In genomic region chr11:69309800-69310280, GRCh38 we compare ENCODE assay signal across 26 cellular contexts. TPM values are rescaled to one million over a fixed set of nuclear protein-coding genes. Genes with fewer than 3 reads are reported as not detected.
DNase-seq lines count a peak whose midpoint lies in the region; ATAC-seq, FAIRE-seq and TF ChIP-seq lines count a peak whose summit lies in the region.
"Had no signal": no experiment of that assay in that cellular context is flagged by ENCODE, and none has a peak within 500 bp of the region (broad histone marks: within the 10 kb centered on the region; RNA-seq: fewer than 3 reads in every experiment).

No MANE protein-coding gene starts in this region.

- no peaks in the 10 kb centered on the region for H3F3A ChIP-seq in neural progenitor cell (ENCODE audit: low read depth)

- no peak overlapping the region for H3K56ac ChIP-seq in H1 (replicated peaks; ENCODE audit: insufficient read length, low read depth, low read length)

- CTCF ChIA-PET in H1 (lab: Charles Lee; ENCODE audit: partially characterized antibody), result interaction anchor here (1.7 to 3.0 kb wide), 3 partner anchors 15 to 36 kb away, joined by 5 to 13 read pairs (median 8); partner anchors contain the start of gene MYEOV

- no peak overlapping the region for H2BK15ac ChIP-seq in H1 (ENCODE audit: low read length)

- no peaks in the 10 kb centered on the region for H3K27me3 Mint-ChIP-seq in activated CD4-positive, alpha-beta T cell treated with anti-CD3 and anti-CD28 coated beads, Interleukin-2, amount 10 ng/mL, durations not matched to agents 24 days and 14 days
- no peaks in the 10 kb centered on the region; the same call in 1 of the 2 replicates for H3K27me3 Mint-ChIP-seq in HFFc6 (ENCODE audit: insufficient read depth)
- H3K27me3 Mint-ChIP-seq in neural progenitor cell (ENCODE audit: insufficient read depth, low read depth), result peaks cover 14% of the 10 kb centered on the region
- no peaks in the 10 kb centered on the region for H3K27me3 Mint-ChIP-seq in activated T-helper 1 cell treated with anti-CD3 and anti-CD28 coated beads, Interleukin-12 subunit alpha, Interleukin-12 subunit beta, Interleukin-2, Interleukin-4 antibody, amounts not matched to agents 30 ng/mL and 10 ng/mL and 1 ng/mL, durations not matched to agents 14 hours and 24 hours and 36 hours (ENCODE audit: insufficient read depth)
- H3K27me3 Mint-ChIP-seq: activated CD8-positive, alpha-beta memory T cell treated with anti-CD3 and anti-CD28 coated beads, Interleukin-2, amount 10 ng/mL, durations not matched to agents 7 days and 5 days; CD4-positive, alpha-beta memory T cell had no signal

- H3K4me2 ChIP-seq in H1 (ENCODE audit: insufficient read depth in 1 of 2, low read depth in 2 of 2, low read length in 2 of 2) (no peak overlapping the region), neural progenitor cell (no peak overlapping the region)

- H3K36me3 Mint-ChIP-seq in activated CD4-positive, alpha-beta T cell treated with anti-CD3 and anti-CD28 coated beads, Interleukin-2, amount 10 ng/mL, durations not matched to agents 24 days and 14 days (ENCODE audit: low read depth), result no peaks in the 10 kb centered on the region
- H3K36me3 Mint-ChIP-seq in HFFc6 (ENCODE audit: low read depth), result peaks cover 27% of the 10 kb centered on the region
- no peaks in the 10 kb centered on the region for H3K36me3 Mint-ChIP-seq in neural progenitor cell
- no peaks in the 10 kb centered on the region for H3K36me3 Mint-ChIP-seq in activated T-helper 1 cell treated with anti-CD3 and anti-CD28 coated beads, Interleukin-12 subunit alpha, Interleukin-12 subunit beta, Interleukin-2, Interleukin-4 antibody, amounts not matched to agents 30 ng/mL and 10 ng/mL and 1 ng/mL, durations not matched to agents 14 hours and 24 hours and 36 hours (ENCODE audit: low read depth)
- H3K36me3 Mint-ChIP-seq: activated CD8-positive, alpha-beta memory T cell treated with anti-CD3 and anti-CD28 coated beads, Interleukin-2, amount 10 ng/mL, durations not matched to agents 7 days and 5 days; CD4-positive, alpha-beta memory T cell; stimulated activated effector memory CD8-positive, alpha-beta T cell treated with anti-CD3 and anti-CD28 coated beads, Interleukin-12 subunit alpha, Interleukin-12 subunit beta, amount 100 ng/mL, for 72 hours; WTC11 had no signal

- H3K27ac ChIP-seq in H1 (ENCODE audit: low read depth, low read length) (no peak overlapping the region), neural progenitor cell (no peak overlapping the region)
- H3K27ac ChIP-seq: pancreas, right lobe of liver, SK-N-MC, thoracic aorta had no signal

- H4K8ac ChIP-seq in H1 (ENCODE audit: extremely low read depth, insufficient read depth, low read length), result no peak overlapping the region

- H3K4ac ChIP-seq in H1 (replicated peaks; ENCODE audit: insufficient read length, low read depth, low read length), result no peak overlapping the region

- H2AK5ac ChIP-seq in H1 (ENCODE audit: low read depth, low read length), result no peak overlapping the region

- no peaks in the 10 kb centered on the region for H3K79me1 ChIP-seq in H1 (ENCODE audit: low read depth, low read length)

- no peak overlapping the region for H2BK120ac ChIP-seq in H1 (replicated peaks; ENCODE audit: low read depth, low read length)

- 75% methylated on average over 4 of the region's 4 CpGs; no CpG with 5 or more reads in 1 of the 2 experiments for WGBS in H1 (ENCODE audit: extremely low coverage in 1 of 2, insufficient coverage in 1 of 2, insufficient read length in 1 of 2, insufficient replicate concordance in 2 of 2, low coverage in 1 of 2, low lambda C conversion rate in 2 of 2, missing lambda C conversion rate in 1 of 2), 2 experiments

- H3K9me3 ChIP-seq in H1 (ENCODE audit: insufficient read depth in 2 of 2, low read depth in 1 of 2, low read length in 1 of 2), result no peaks in the 10 kb centered on the region
- H3K9me3 ChIP-seq in neural progenitor cell (ENCODE audit: low read depth), result no peaks in the 10 kb centered on the region
- H3K9me3 ChIP-seq: pancreas, right lobe of liver, thoracic aorta had no signal

- H2BK20ac ChIP-seq in H1 (ENCODE audit: low read length), result 0 out of 2 replicates have a peak overlapping the region, but pooled peaks have one; percentile 15

- H2AFZ ChIP-seq in H1 (ENCODE audit: low read length), result no peak overlapping the region
- H2AFZ ChIP-seq in neural progenitor cell (replicated peaks), result peak overlapping the region; percentile 36

- H3K4me3 ChIP-seq in H1 (ENCODE audit: extremely low read depth in 1 of 4, insufficient read depth in 2 of 4, low read depth in 3 of 4, low read length in 4 of 4), result no peak overlapping the region
- H3K4me3 ChIP-seq in neural progenitor cell, result no peak overlapping the region
- H3K4me3 ChIP-seq: pancreas, right lobe of liver, SK-N-MC, thoracic aorta had no signal

- no peak for DNase-seq in activated CD4-positive, alpha-beta T cell treated with anti-CD3 and anti-CD28 coated beads, Interleukin-2, amount 10 ng/mL, durations not matched to agents 24 days and 14 days
- DNase-seq in activated CD4-positive, alpha-beta T cell treated with anti-CD3 and anti-CD28 coated beads for 1 hour, result no peak
- DNase-seq in HFFc6 (peak; percentile 41), H1 (ENCODE audit: low read depth in 1 of 2, low spot score in 2 of 2) (no peak), neural progenitor cell (ENCODE audit: low spot score) (no peak)
- DNase-seq in activated T-helper 1 cell treated with anti-CD3 and anti-CD28 coated beads, Interleukin-12 subunit alpha, Interleukin-12 subunit beta, Interleukin-2, Interleukin-4 antibody, amounts not matched to agents 30 ng/mL and 10 ng/mL and 1 ng/mL, durations not matched to agents 14 hours and 24 hours and 36 hours (ENCODE audit: low spot score), result no peak
- DNase-seq: activated CD8-positive, alpha-beta memory T cell treated with anti-CD3 and anti-CD28 coated beads, Interleukin-2, amount 10 ng/mL, durations not matched to agents 7 days and 5 days; CD4-positive, alpha-beta memory T cell; DMS153; GF-D8; GOT3; MV-4-11; NCI-H2029; pancreas; PC-3 had no signal

- intact Hi-C loops in activated CD4-positive, alpha-beta T cell treated with anti-CD3 and anti-CD28 coated beads, Interleukin-2, amount 10 ng/mL, durations not matched to agents 24 days and 14 days (cut with micrococcal nuclease), result loop anchor here (2.0 kb wide), 1 partner anchor 27 kb away; no protein-coding TSS in a partner anchor
- intact Hi-C loops in activated T-helper 1 cell treated with anti-CD3 and anti-CD28 coated beads, Interleukin-12 subunit alpha, Interleukin-12 subunit beta, Interleukin-2, Interleukin-4 antibody, amounts not matched to agents 30 ng/mL and 10 ng/mL and 1 ng/mL, durations not matched to agents 14 hours and 24 hours and 36 hours (cut with micrococcal nuclease), result no loop called here

- H3K27ac Mint-ChIP-seq in activated CD4-positive, alpha-beta T cell treated with anti-CD3 and anti-CD28 coated beads, Interleukin-2, amount 10 ng/mL, durations not matched to agents 24 days and 14 days, result peak overlapping the region; percentile 83
- peak overlapping the region; percentile 85 for H3K27ac Mint-ChIP-seq in HFFc6
- no peak overlapping the region for H3K27ac Mint-ChIP-seq in neural progenitor cell
- no peak overlapping the region for H3K27ac Mint-ChIP-seq in activated T-helper 1 cell treated with anti-CD3 and anti-CD28 coated beads, Interleukin-12 subunit alpha, Interleukin-12 subunit beta, Interleukin-2, Interleukin-4 antibody, amounts not matched to agents 30 ng/mL and 10 ng/mL and 1 ng/mL, durations not matched to agents 14 hours and 24 hours and 36 hours
- H3K27ac Mint-ChIP-seq: activated T-helper 2 cell treated with anti-CD3 and anti-CD28 coated beads, Interferon-gamma antibody, Interleukin-2, Interleukin-4, amounts not matched to agents 10 μg/mL and 5 μg/mL and 100 μg/mL, durations not matched to agents 14 hours and 24 hours and 36 hours; dendritic cell treated with granulocyte-macrophage colony-stimulating factor and Interleukin-4, amounts not matched to agents 40 ng/mL and 50 ng/mL, for 4 days; stimulated activated effector memory CD8-positive, alpha-beta T cell treated with anti-CD3 and anti-CD28 coated beads, Interleukin-12 subunit alpha, Interleukin-12 subunit beta, amount 100 ng/mL, for 72 hours; WTC11 had no signal

- no peak overlapping the region for H2BK12ac ChIP-seq in H1 (ENCODE audit: low read depth, low read length)

- H3K14ac ChIP-seq in H1 (ENCODE audit: insufficient read length), result no peak overlapping the region

- TF ChIP-seq RAD21 in H1 (IDR thresholded peaks at IDR 0.05 in 1 of 2, conservative IDR thresholded peaks at IDR 0.05 in 1 of 2; ENCODE audit: low read depth in 2 of 2, low read length in 2 of 2), result no peak

- H3K18ac ChIP-seq in H1 (ENCODE audit: extremely low read depth, low read length), result no peak overlapping the region

- POLR2A ChIA-PET in H1 (lab: Charles Lee; ENCODE audit: partially characterized antibody), result no interaction called here

- no peak overlapping the region for H3K4me3 Mint-ChIP-seq in activated CD4-positive, alpha-beta T cell treated with anti-CD3 and anti-CD28 coated beads, Interleukin-2, amount 10 ng/mL, durations not matched to agents 24 days and 14 days
- H3K4me3 Mint-ChIP-seq in HFFc6 (no peak overlapping the region), neural progenitor cell (no peak overlapping the region)
- H3K4me3 Mint-ChIP-seq in activated T-helper 1 cell treated with anti-CD3 and anti-CD28 coated beads, Interleukin-12 subunit alpha, Interleukin-12 subunit beta, Interleukin-2, Interleukin-4 antibody, amounts not matched to agents 30 ng/mL and 10 ng/mL and 1 ng/mL, durations not matched to agents 14 hours and 24 hours and 36 hours, result no peak overlapping the region
- H3K4me3 Mint-ChIP-seq: activated CD8-positive, alpha-beta memory T cell treated with anti-CD3 and anti-CD28 coated beads, Interleukin-2, amount 10 ng/mL, durations not matched to agents 7 days and 5 days; dendritic cell treated with granulocyte-macrophage colony-stimulating factor and Interleukin-4, amounts not matched to agents 40 ng/mL and 50 ng/mL, for 4 days; stimulated activated effector memory CD8-positive, alpha-beta T cell treated with anti-CD3 and anti-CD28 coated beads, Interleukin-12 subunit alpha, Interleukin-12 subunit beta, amount 100 ng/mL, for 72 hours; WTC11 had no signal

- H3K4me1 Mint-ChIP-seq in activated CD4-positive, alpha-beta T cell treated with anti-CD3 and anti-CD28 coated beads, Interleukin-2, amount 10 ng/mL, durations not matched to agents 24 days and 14 days, result peaks cover 34% of the 10 kb centered on the region
- H3K4me1 Mint-ChIP-seq in HFFc6 (ENCODE audit: low read depth) (peaks cover 56% of the 10 kb centered on the region), neural progenitor cell (peaks cover 6% of the 10 kb centered on the region)
- peaks cover 40% of the 10 kb centered on the region for H3K4me1 Mint-ChIP-seq in activated T-helper 1 cell treated with anti-CD3 and anti-CD28 coated beads, Interleukin-12 subunit alpha, Interleukin-12 subunit beta, Interleukin-2, Interleukin-4 antibody, amounts not matched to agents 30 ng/mL and 10 ng/mL and 1 ng/mL, durations not matched to agents 14 hours and 24 hours and 36 hours (ENCODE audit: low read depth)
- H3K4me1 Mint-ChIP-seq: WTC11 had no signal

- no peak overlapping the region for H4K91ac ChIP-seq in H1 (replicated peaks; ENCODE audit: insufficient read length, low read length)

- FAIRE-seq in H1 (lab: Jason Lieb, UNC), result no peak
- FAIRE-seq: bronchial epithelial cell, pancreas had no signal

- TF ChIP-seq CTCF in HFFc6 (IDR thresholded peaks at IDR 0.05) (no peak), H1 (IDR thresholded peaks at IDR 0.05; ENCODE audit: control extremely low read depth in 1 of 3, insufficient read depth in 1 of 3, low read depth in 1 of 3, low read length in 3 of 3) (no peak), neural progenitor cell (IDR thresholded peaks at IDR 0.05) (no peak)

- H4K20me1 ChIP-seq in H1 (replicated peaks in 1 of 2; ENCODE audit: control insufficient read depth in 1 of 2, insufficient read depth in 2 of 2, low read length in 2 of 2), result no peaks in the 10 kb centered on the region
- H4K20me1 ChIP-seq in neural progenitor cell (ENCODE audit: low read depth), result no peaks in the 10 kb centered on the region

- H3K27me3 ChIP-seq in H1 (replicated peaks in 1 of 4; ENCODE audit: control insufficient read depth in 3 of 4, extremely low read depth in 1 of 4, insufficient read depth in 3 of 4, low read length in 3 of 4) (no peaks in the 10 kb centered on the region), neural progenitor cell (no peaks in the 10 kb centered on the region)
- H3K27me3 ChIP-seq: pancreas, right lobe of liver had no signal

- H3K36me3 ChIP-seq in H1 (ENCODE audit: control insufficient read depth in 2 of 4, insufficient read depth in 4 of 4, low read length in 3 of 4) (no peaks in the 10 kb centered on the region), neural progenitor cell (no peaks in the 10 kb centered on the region)
- H3K36me3 ChIP-seq: pancreas, right lobe of liver, thoracic aorta had no signal

- TF ChIP-seq EP300 in H1 (IDR thresholded peaks at IDR 0.05; ENCODE audit: borderline replicate concordance in 1 of 2, low read depth in 2 of 2, low read length in 2 of 2), result no peak

- H3K4me1 ChIP-seq in H1 (replicated peaks in 1 of 4; ENCODE audit: control insufficient read depth in 3 of 4, insufficient read depth in 4 of 4, low read length in 3 of 4), result peaks cover 0 to 3% (median 1%) of the 10 kb centered on the region in 4 experiments; a peak in 1 of 7 replicates
- peaks cover 3% of the 10 kb centered on the region for H3K4me1 ChIP-seq in neural progenitor cell
- H3K4me1 ChIP-seq: pancreas had no signal

- H3K9ac ChIP-seq in H1 (replicated peaks in 1 of 4; ENCODE audit: extremely low read depth in 1 of 4, low read depth in 3 of 4, low read length in 3 of 4) (no peak overlapping the region), neural progenitor cell (no peak overlapping the region)

- H3K9me3 Mint-ChIP-seq in activated CD4-positive, alpha-beta T cell treated with anti-CD3 and anti-CD28 coated beads, Interleukin-2, amount 10 ng/mL, durations not matched to agents 24 days and 14 days, result no peaks in the 10 kb centered on the region
- H3K9me3 Mint-ChIP-seq in HFFc6 (no peaks in the 10 kb centered on the region), neural progenitor cell (no peaks in the 10 kb centered on the region)
- no peaks in the 10 kb centered on the region for H3K9me3 Mint-ChIP-seq in activated T-helper 1 cell treated with anti-CD3 and anti-CD28 coated beads, Interleukin-12 subunit alpha, Interleukin-12 subunit beta, Interleukin-2, Interleukin-4 antibody, amounts not matched to agents 30 ng/mL and 10 ng/mL and 1 ng/mL, durations not matched to agents 14 hours and 24 hours and 36 hours
- H3K9me3 Mint-ChIP-seq: activated T-helper 2 cell treated with anti-CD3 and anti-CD28 coated beads, Interferon-gamma antibody, Interleukin-2, Interleukin-4, amounts not matched to agents 10 μg/mL and 5 μg/mL and 100 μg/mL, durations not matched to agents 14 hours and 24 hours and 36 hours; dendritic cell treated with granulocyte-macrophage colony-stimulating factor and Interleukin-4, amounts not matched to agents 40 ng/mL and 50 ng/mL, for 4 days; stimulated activated effector memory CD8-positive, alpha-beta T cell treated with anti-CD3 and anti-CD28 coated beads, Interleukin-12 subunit alpha, Interleukin-12 subunit beta, amount 100 ng/mL, for 72 hours; WTC11 had no signal

- no peak overlapping the region for H4K5ac ChIP-seq in H1 (ENCODE audit: insufficient read length, low read depth, low read length)

- H3K79me2 ChIP-seq in H1 (ENCODE audit: control insufficient read depth in 1 of 2, insufficient read depth in 2 of 2, low read length in 2 of 2) (no peaks in the 10 kb centered on the region), neural progenitor cell (ENCODE audit: low read depth) (no peaks in the 10 kb centered on the region)

- no peak overlapping the region for H2BK5ac ChIP-seq in H1 (ENCODE audit: low read depth, low read length)

- H3K23ac ChIP-seq in H1 (ENCODE audit: insufficient read length), result no peak overlapping the region

- peaks cover 7% of the 10 kb centered on the region; the same call in 1 of the 2 replicates for H3K23me2 ChIP-seq in H1 (ENCODE audit: low read depth, low read length)

- no peak for TF ChIP-seq POLR2A in H1 (IDR thresholded peaks at IDR 0.05; ENCODE audit: control extremely low read depth in 1 of 2, low read depth in 2 of 2, low read length in 2 of 2)

- no peak for ATAC-seq in HG03565 (IDR thresholded peaks at IDR 0.05; ENCODE audit: unreplicated experiment)
- no peak for ATAC-seq in GM21737 (IDR thresholded peaks at IDR 0.05; ENCODE audit: unreplicated experiment)
- ATAC-seq: activated CD8-positive, alpha-beta memory T cell treated with anti-CD3 and anti-CD28 coated beads, Interleukin-2, amount 10 ng/mL, durations not matched to agents 7 days and 5 days; pancreas; PC-3; right lobe of liver; stimulated activated effector memory CD8-positive, alpha-beta T cell treated with anti-CD3 and anti-CD28 coated beads, Interleukin-12 subunit alpha, Interleukin-12 subunit beta, amount 100 ng/mL, for 72 hours; WTC11 had no signal

RNA-seq across cellular contexts. Expression of gene MYEOV, which starts 15.9 kb away (rescaled TPM):
- total RNA-seq in activated CD4-positive, alpha-beta T cell treated with anti-CD3 and anti-CD28 coated beads, Interleukin-2, amount 10 ng/mL, durations not matched to agents 24 days and 14 days, result 0.21 and 0.83 TPM in 2 replicates
- 10 to 100 TPM; 55.5 to 93.3 (median 79.9) TPM for total RNA-seq in HFFc6 (2021; fragmentation: NEBNext Ultra II Directional; extraction: Animal tissue kit (Norgen Biotek cat#: 25700))
- 0.67 and 0.86 TPM in 2 replicates for total RNA-seq in H1 (2021; fragmentation: NEBNext Ultra II Directional; extraction: Animal tissue kit (Norgen Biotek cat#: 25700))
- polyA plus RNA-seq in H1 (2011; rRNA removed), result 0.44 and 1.0 TPM in 2 replicates
- 0.50 TPM for polyA plus RNA-seq in H1 (2011; cell fraction: cytosol; rRNA removed)
- polyA plus RNA-seq in H1 (2011; cell fraction: nucleus; rRNA removed), result 2.3 TPM
- polyA plus RNA-seq in H1 (2012, experiment 1 of 2), result 0.47 to 1.2 TPM (median 0.68 TPM) in 3 of 4 replicates, not detected in the other
- 0.20 TPM for polyA plus RNA-seq in H1 (2012, experiment 2 of 2)
- polyA plus RNA-seq in H1 (2013, experiment 1 of 2), result 0.36 TPM
- 0.35 TPM for polyA plus RNA-seq in H1 (2013, experiment 2 of 2)
- polyA minus RNA-seq in H1 (2011; rRNA and poly(A)+ RNA removed), result 0.16 and 0.24 TPM in 2 replicates
- polyA minus RNA-seq in H1 (2011; cell fraction: cytosol; rRNA and poly(A)+ RNA removed), result 0.44 TPM
- polyA minus RNA-seq in H1 (2011; cell fraction: nucleus; rRNA and poly(A)+ RNA removed), result 2.0 TPM
- not detected in 2 replicates for total RNA-seq in neural progenitor cell (ENCODE audit: low replicate concordance)
- 0.93 and 1.9 TPM in 2 replicates for total RNA-seq in activated T-helper 1 cell treated with anti-CD3 and anti-CD28 coated beads, Interleukin-12 subunit alpha, Interleukin-12 subunit beta, Interleukin-2, Interleukin-4 antibody, amounts not matched to agents 30 ng/mL and 10 ng/mL and 1 ng/mL, durations not matched to agents 14 hours and 24 hours and 36 hours
- total RNA-seq: activated CD8-positive, alpha-beta memory T cell treated with anti-CD3 and anti-CD28 coated beads, Interleukin-2, amount 10 ng/mL, durations not matched to agents 7 days and 5 days; CD4-positive, alpha-beta memory T cell; lung microvascular endothelial cell had no signal
- polyA plus RNA-seq: CD4-positive, alpha-beta memory T cell had no signal

Comparison
In these comparisons a context has a peak if more than half of its experiments do, and no peak if none do; other contexts are left out.
1. H3K27ac Mint-ChIP-seq: peak in activated CD4-positive, alpha-beta T cell treated with anti-CD3 and anti-CD28 coated beads, Interleukin-2, amount 10 ng/mL, durations not matched to agents 24 days and 14 days (single experiment) and HFFc6 (single experiment); none in neural progenitor cell (single experiment) and activated T-helper 1 cell treated with anti-CD3 and anti-CD28 coated beads, Interleukin-12 subunit alpha, Interleukin-12 subunit beta, Interleukin-2, Interleukin-4 antibody, amounts not matched to agents 30 ng/mL and 10 ng/mL and 1 ng/mL, durations not matched to agents 14 hours and 24 hours and 36 hours (single experiment).
2. RNA of gene MYEOV, which starts 15.9 kb away (total RNA-seq): 55.5 to 93.3 TPM in HFFc6; 0.93 to 1.9 TPM in activated T-helper 1 cell treated with anti-CD3 and anti-CD28 coated beads, Interleukin-12 subunit alpha, Interleukin-12 subunit beta, Interleukin-2, Interleukin-4 antibody, amounts not matched to agents 30 ng/mL and 10 ng/mL and 1 ng/mL, durations not matched to agents 14 hours and 24 hours and 36 hours, 0.67 to 0.86 TPM in H1, 0.21 to 0.83 TPM in activated CD4-positive, alpha-beta T cell treated with anti-CD3 and anti-CD28 coated beads, Interleukin-2, amount 10 ng/mL, durations not matched to agents 24 days and 14 days and not detected in neural progenitor cell; every median in the first group is over 10 times any median in the second.